21 cellular contexts compared by ENCODE assay signal in genomic region chr15:60038111-60038521, GRCh38. TPM values are rescaled to one million over a fixed set of nuclear protein-coding genes. Genes with fewer than 3 reads are reported as not detected.
DNase-seq lines count a peak whose midpoint lies in the region; ATAC-seq, FAIRE-seq and TF ChIP-seq lines count a peak whose summit lies in the region.
"Had no signal": no experiment of that assay in that cellular context is flagged by ENCODE, and none has a peak within 500 bp of the region (broad histone marks: within the 10 kb centered on the region; RNA-seq: fewer than 3 reads in every experiment).

No MANE protein-coding gene starts in this region.

- H3K27me3 ChIP-seq in mammary epithelial cell (ENCODE audit: insufficient read depth, low read length) (no peaks in the 10 kb centered on the region), foreskin keratinocyte (peaks cover 2% of the 10 kb centered on the region)
- H3K27me3 ChIP-seq: colonic mucosa, right atrium auricular region had no signal

- no peaks in the 10 kb centered on the region for H3K36me3 ChIP-seq in mammary epithelial cell (ENCODE audit: insufficient read depth, low read length)
- H3K36me3 ChIP-seq: colonic mucosa, right atrium auricular region had no signal

- H3K27ac ChIP-seq in mammary epithelial cell (ENCODE audit: insufficient read depth, low read depth, low read length): no peak overlapping the region
- no peak overlapping the region for H3K27ac ChIP-seq in foreskin keratinocyte
- H3K27ac ChIP-seq: colonic mucosa, epithelial cell of prostate, right atrium auricular region had no signal

- BruUV-seq in mammary epithelial cell (replicated peaks; lab: Mats Ljungman, UMichigan) (no TSS peak), MCF 10A (replicated peaks; lab: Mats Ljungman, UMichigan) (no TSS peak)

- TF ChIP-seq CTCF in mammary epithelial cell (conservative IDR thresholded peaks at IDR 0.05 in 1 of 2, IDR thresholded peaks at IDR 0.05 in 1 of 2; ENCODE audit: extremely low read depth in 1 of 2, insufficient read depth in 1 of 2, low read depth in 1 of 2, low read length in 2 of 2) (no peak), MCF 10A (IDR thresholded peaks at IDR 0.05; ENCODE audit: unreplicated experiment) (no peak), foreskin keratinocyte (conservative IDR thresholded peaks at IDR 0.05) (no peak)

- H3K9me3 ChIP-seq in mammary epithelial cell (replicated peaks; ENCODE audit: insufficient read depth, low read length): no peaks in the 10 kb centered on the region
- H3K9me3 ChIP-seq: colonic mucosa, right atrium auricular region had no signal

- H3K4me1 ChIP-seq in mammary epithelial cell (ENCODE audit: insufficient read depth, low read length) (peaks cover 3% of the 10 kb centered on the region), foreskin keratinocyte (no peaks in the 10 kb centered on the region)
- H3K4me1 ChIP-seq: colonic mucosa, right atrium auricular region had no signal

- peak overlapping the region; percentile 17 for H2AFZ ChIP-seq in mammary epithelial cell (ENCODE audit: low read depth, low read length)

- dilution Hi-C loops in mammary epithelial cell (cut with HindIII; ENCODE audit: low sequenced_read_pairs): no loop called here

- H3K4me1 Mint-ChIP-seq in MCF 10A (ENCODE audit: insufficient read depth, unreplicated experiment): no peaks in the 10 kb centered on the region
- H3K4me1 Mint-ChIP-seq: activated B cell treated with CpG ODN at 0.5 μM for 24 hours had no signal

- in situ Hi-C loops in mammary epithelial cell (cut with MboI; ENCODE audit: low sequenced_read_pairs in 2 of 2): no loop called here

- POLR2A ChIA-PET in MCF 10A (lab: Yijun Ruan, JAX): interaction anchor here (0.9 kb wide), 1 partner anchor 15 kb away, joined by 3 read pairs; no protein-coding TSS in a partner anchor

- H3K4me2 ChIP-seq in mammary epithelial cell (ENCODE audit: insufficient read depth, low read depth, low read length): no peak overlapping the region

- no peak overlapping the region for H3K4me3 Mint-ChIP-seq in MCF 10A (ENCODE audit: unreplicated experiment)
- H3K4me3 Mint-ChIP-seq: activated B cell treated with CpG ODN at 0.5 μM for 24 hours; activated CD8-positive, alpha-beta memory T cell treated with anti-CD3 and anti-CD28 coated beads, Interleukin-2, amount 10 ng/mL, durations not matched to agents 7 days and 5 days had no signal

- peak; percentile 62 for FAIRE-seq in urothelium cell line (lab: Jason Lieb, UNC)

- no peaks in the 10 kb centered on the region for H3K36me3 Mint-ChIP-seq in MCF 10A (ENCODE audit: insufficient read depth, unreplicated experiment)

- no peak overlapping the region for H3K9ac ChIP-seq in mammary epithelial cell (ENCODE audit: insufficient read depth, low read length)

- no peak overlapping the region for H3K4me3 ChIP-seq in mammary epithelial cell (replicated peaks in 1 of 3; ENCODE audit: insufficient read depth in 1 of 3, low read depth in 2 of 3, low read length in 3 of 3)
- H3K4me3 ChIP-seq: colonic mucosa, right atrium auricular region had no signal

- ATAC-seq in foreskin keratinocyte: peak; percentile 50
- ATAC-seq in HG03432 (IDR thresholded peaks at IDR 0.05; ENCODE audit: unreplicated experiment): no peak

- DNase-seq in mammary epithelial cell (no peak), MCF 10A (ENCODE audit: unreplicated experiment) (no peak), NCI-H510A (lab: John Stamatoyannopoulos, UW) (peak; percentile 62), foreskin keratinocyte (no peak), urothelium cell line (ENCODE audit: low spot score) (no peak), NCI-H128 (lab: John Stamatoyannopoulos, UW; ENCODE audit: unreplicated experiment) (no peak), amygdala (lab: John Stamatoyannopoulos, UW) (no peak)
- DNase-seq: activated B cell treated with CpG ODN at 0.5 μM for 24 hours; activated CD8-positive, alpha-beta memory T cell treated with anti-CD3 and anti-CD28 coated beads, Interleukin-2, amount 10 ng/mL, durations not matched to agents 7 days and 5 days; activated effector memory CD4-positive, alpha-beta T cell treated with Interleukin-2 at 50 U/mL for 16 hours; anterior cingulate cortex; colonic mucosa; NCI-H2171 treated with DMSO at 0.1 percent for 48 hours had no signal

- 50% methylated on average over 5 of the region's 7 CpGs for WGBS in mammary epithelial cell (ENCODE audit: low coverage, missing lambda C conversion rate)

- H3K27me3 Mint-ChIP-seq in MCF 10A (ENCODE audit: insufficient read depth, unreplicated experiment): no peaks in the 10 kb centered on the region

- H3K79me2 ChIP-seq in mammary epithelial cell (ENCODE audit: insufficient read depth, low read length): no peaks in the 10 kb centered on the region

- H4K20me1 ChIP-seq in mammary epithelial cell (ENCODE audit: insufficient read depth, low read length): no peaks in the 10 kb centered on the region

- intact Hi-C loops in mammary epithelial cell (cut with micrococcal nuclease) (no loop called here), MCF 10A (cut with micrococcal nuclease) (no loop called here)

- H3K9me3 Mint-ChIP-seq in MCF 10A (ENCODE audit: unreplicated experiment): no peaks in the 10 kb centered on the region
- H3K9me3 Mint-ChIP-seq: activated B cell treated with CpG ODN at 0.5 μM for 24 hours had no signal

- H3K27ac Mint-ChIP-seq in MCF 10A (ENCODE audit: low read depth, unreplicated experiment): no peak overlapping the region
- H3K27ac Mint-ChIP-seq: activated B cell treated with CpG ODN at 0.5 μM for 24 hours; activated CD8-positive, alpha-beta memory T cell treated with anti-CD3 and anti-CD28 coated beads, Interleukin-2, amount 10 ng/mL, durations not matched to agents 7 days and 5 days had no signal

- CTCF ChIA-PET in mammary epithelial cell (lab: Charles Lee; ENCODE audit: low non-redundant PET) (no interaction called here), MCF 10A (lab: Yijun Ruan, JAX) (interaction anchor here (0.7 kb wide), 1 partner anchor 337 kb away, joined by 3 read pairs; no protein-coding TSS in a partner anchor)

RNA-seq across cellular contexts. Expression of gene FOXB1, which starts 34.0 kb away (rescaled TPM):
- not detected for total RNA-seq in mammary epithelial cell
- polyA plus RNA-seq in mammary epithelial cell: not detected
- not detected for polyA minus RNA-seq in mammary epithelial cell
- total RNA-seq in MCF 10A (2022): not detected in 2 replicates
- not detected in 2 replicates for total RNA-seq in foreskin keratinocyte
- polyA plus RNA-seq in foreskin keratinocyte: not detected in 2 replicates
- total RNA-seq: activated B cell treated with CpG ODN at 0.5 μM for 24 hours, colonic mucosa, LHCN-M2, mesenteric fat pad, OCI-LY7, right atrium auricular region, subcutaneous adipose tissue had no signal
- polyA plus RNA-seq: neural cell had no signal
